In the genomic region with DNA sequence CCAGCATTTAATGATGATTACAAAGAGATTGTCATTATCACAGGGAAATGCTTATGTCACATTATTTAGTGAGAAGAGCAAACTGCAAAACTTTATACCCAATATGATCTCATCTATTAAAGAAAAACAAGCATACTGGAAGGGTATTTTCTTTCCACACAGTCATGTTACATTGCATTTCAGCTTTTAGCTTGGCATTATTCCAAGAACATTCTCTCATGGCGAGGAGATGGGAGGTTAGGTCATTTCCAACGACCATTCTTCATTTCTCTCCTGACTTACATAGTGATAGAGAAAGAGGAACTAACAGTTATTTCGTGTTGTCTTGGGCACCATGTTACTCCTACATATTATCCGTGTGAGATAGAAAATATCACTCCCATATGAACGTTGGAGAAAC, we compare ENCODE assay signal across 19 cellular contexts.
DNase-seq lines count a peak whose midpoint lies in the region; ATAC-seq, FAIRE-seq and TF ChIP-seq lines count a peak whose summit lies in the region.
"Had no signal": no experiment of that assay in that cellular context is flagged by ENCODE, and none has a peak within 500 bp of the region (broad histone marks: within the 10 kb centered on the region; RNA-seq: fewer than 3 reads in every experiment).

No MANE protein-coding gene starts in this region.

- H3K56ac ChIP-seq in IMR-90 (ENCODE audit: extremely low read depth, insufficient read depth, low read length): no peak overlapping the region

- CTCF ChIA-PET in IMR-90 (lab: Yijun Ruan, JAX): no interaction called here

- no peak overlapping the region for H2AFZ ChIP-seq in IMR-90 (replicated peaks; ENCODE audit: low read length, poor library complexity)

- no peak overlapping the region for H3K27ac ChIP-seq in IMR-90 (ENCODE audit: insufficient read depth, low read length)

- H4K20me1 ChIP-seq in IMR-90 (ENCODE audit: insufficient read depth, low read length): no peaks in the 10 kb centered on the region

- H2BK20ac ChIP-seq in IMR-90 (ENCODE audit: low read depth, low read length): no peak overlapping the region

- TF ChIP-seq CTCF in IMR-90 (conservative IDR thresholded peaks at IDR 0.05; ENCODE audit: low read depth, low read length) (no peak), astrocyte of the spinal cord (IDR thresholded peaks at IDR 0.05; ENCODE audit: low read depth, low read length) (no peak)

- H3K36me3 ChIP-seq in IMR-90 (ENCODE audit: control insufficient read depth, insufficient read depth, low read length): no peaks in the 10 kb centered on the region
- H3K36me3 ChIP-seq: MG63 had no signal

- H3K9me1 ChIP-seq in IMR-90 (ENCODE audit: insufficient read depth, low read length): no peaks in the 10 kb centered on the region

- no peak overlapping the region for H3K9ac ChIP-seq in IMR-90 (ENCODE audit: low read depth, low read length)

- H3K18ac ChIP-seq in IMR-90 (ENCODE audit: low read depth, low read length): no peak overlapping the region

- no peak overlapping the region for H3K23ac ChIP-seq in IMR-90 (ENCODE audit: low read depth, low read length)

- no peak overlapping the region for H2BK120ac ChIP-seq in IMR-90 (ENCODE audit: low read depth, low read length)

- WGBS in IMR-90 (ENCODE audit: extremely low coverage in 2 of 2, insufficient read length in 1 of 2), 2 experiments: no CpG with 5 or more reads among the region's 5 CpGs

- no peak overlapping the region for H4K8ac ChIP-seq in IMR-90 (ENCODE audit: low read depth in 2 of 2, low read length in 2 of 2)

- H2BK5ac ChIP-seq in IMR-90 (ENCODE audit: low read depth, low read length, poor library complexity, severe bottlenecking): no peak overlapping the region

- H2AK9ac ChIP-seq in IMR-90 (replicated peaks; ENCODE audit: low read depth, low read length, poor library complexity): no peak overlapping the region

- H4K91ac ChIP-seq in IMR-90 (ENCODE audit: insufficient read depth, low read depth, low read length): no peak overlapping the region

- no peaks in the 10 kb centered on the region; the same call in 1 of the 2 replicates for H3K4me1 ChIP-seq in IMR-90 (ENCODE audit: control insufficient read depth, insufficient read depth, low read length)

- no peak overlapping the region for H3K4me2 ChIP-seq in IMR-90 (ENCODE audit: low read depth, low read length)

- intact Hi-C loops in IMR-90 (cut with micrococcal nuclease): no loop called here

- no peak for FAIRE-seq in GM12892 (lab: Jason Lieb, UNC)
- FAIRE-seq: HTR-8/SVneo had no signal

- ATAC-seq in IMR-90 (ENCODE audit: low read depth): no peak
- ATAC-seq: PC-3 had no signal

- no peak overlapping the region for H2BK15ac ChIP-seq in IMR-90 (ENCODE audit: low read depth, low read length)

- dilution Hi-C loops in IMR-90 (cut with HindIII; ENCODE audit: low sequenced_read_pairs, unreplicated experiment): no loop called here

- DNase-seq in IMR-90 (peak; percentile 23), NCI-H2227 treated with DMSO at 0.1 percent for 48 hours (lab: John Stamatoyannopoulos, UW) (peak; percentile 8), astrocyte of the spinal cord (ENCODE audit: low read depth, low spot score) (peak; percentile 76), left kidney (ENCODE audit: low read depth, low spot score) (peak; percentile 18), inferior parietal cortex (ENCODE audit: extremely low spot score) (no peak), GM12892 (ENCODE audit: insufficient read length) (no peak), COLO668 (lab: John Stamatoyannopoulos, UW; ENCODE audit: unreplicated experiment) (no peak)
- DNase-seq: DMS79 treated with DMSO at 0.1 percent for 48 hours, H7, Kasumi-1, MG63, NCI-H1105 treated with DMSO at 0.1 percent for 48 hours, NCI-H1694, NCI-H2081 treated with DMSO at 0.1 percent for 48 hours, NCI-H446, PC-3, RPMI8226, SHP77 treated with DMSO at 0.1 percent for 48 hours had no signal

- in situ Hi-C loops in IMR-90 (cut with MboI; ENCODE audit: low sequenced_read_pairs): no loop called here
- in situ Hi-C loops in astrocyte of the spinal cord (cut with HindIII; ENCODE audit: low sequenced_read_pairs): no loop called here

- POLR2A ChIA-PET in IMR-90 (lab: Charles Lee; ENCODE audit: unreplicated experiment): no interaction called here

- no peak overlapping the region for H3K14ac ChIP-seq in IMR-90 (replicated peaks; ENCODE audit: low read depth, low read length)

- no peaks in the 10 kb centered on the region for H3K9me3 ChIP-seq in IMR-90 (ENCODE audit: control insufficient read depth, insufficient read depth, low read length)

- no peak overlapping the region for H3K4ac ChIP-seq in IMR-90 (ENCODE audit: low read depth, low read length)

- no peak overlapping the region for H2AK5ac ChIP-seq in IMR-90 (ENCODE audit: low read depth, low read length)

- TF ChIP-seq RAD21 in IMR-90 (IDR thresholded peaks at IDR 0.05; ENCODE audit: low read length): no peak

- H3K4me3 ChIP-seq in IMR-90 (ENCODE audit: insufficient read depth, low read depth, low read length) (no peak overlapping the region), astrocyte of the spinal cord (ENCODE audit: low read depth, low read length) (no peak overlapping the region)
- H3K4me3 ChIP-seq: MG63 had no signal

- no peaks in the 10 kb centered on the region for H3K79me1 ChIP-seq in IMR-90 (ENCODE audit: low read depth in 1 of 2, low read length in 2 of 2)

- no TSS peak for BruUV-seq in IMR-90 (replicated peaks; lab: Mats Ljungman, UMichigan)

- no peak for TF ChIP-seq POLR2A in IMR-90 (IDR thresholded peaks at IDR 0.05; ENCODE audit: low read depth, low read length)
- no peak for TF ChIP-seq POLR2A in GM12892 (IDR thresholded peaks at IDR 0.05; ENCODE audit: low read depth, low read length)

- no peak overlapping the region for H4K5ac ChIP-seq in IMR-90 (ENCODE audit: low read depth, low read length)

- no peaks in the 10 kb centered on the region for H3K27me3 ChIP-seq in IMR-90 (ENCODE audit: control insufficient read depth, insufficient read depth, low read length)

TF ChIP-seq in IMR-90, 13 proteins besides CTCF, POLR2A, EP300 and RAD21:
- TF ChIP-seq CHD1 (IDR thresholded peaks at IDR 0.05; ENCODE audit: low read depth, low read length) (no peak), MAFK (IDR thresholded peaks at IDR 0.05; ENCODE audit: low read depth, low read length) (no peak), CEBPB (IDR thresholded peaks at IDR 0.05; ENCODE audit: low read depth, low read length) (no peak), RFX5 (IDR thresholded peaks at IDR 0.05; ENCODE audit: low read depth, low read length) (no peak), RCOR1 (IDR thresholded peaks at IDR 0.05; ENCODE audit: insufficient replicate concordance, low read length) (no peak), FOS (IDR thresholded peaks at IDR 0.05; ENCODE audit: low read depth, low read length) (no peak), MAZ (IDR thresholded peaks at IDR 0.05; ENCODE audit: borderline replicate concordance, low read depth, low read length) (no peak), BHLHE40 (IDR thresholded peaks at IDR 0.05; ENCODE audit: low read depth, low read length) (no peak), MXI1 (IDR thresholded peaks at IDR 0.05; ENCODE audit: borderline replicate concordance, low read depth, low read length) (no peak)
- TF ChIP-seq, protein P1, sequence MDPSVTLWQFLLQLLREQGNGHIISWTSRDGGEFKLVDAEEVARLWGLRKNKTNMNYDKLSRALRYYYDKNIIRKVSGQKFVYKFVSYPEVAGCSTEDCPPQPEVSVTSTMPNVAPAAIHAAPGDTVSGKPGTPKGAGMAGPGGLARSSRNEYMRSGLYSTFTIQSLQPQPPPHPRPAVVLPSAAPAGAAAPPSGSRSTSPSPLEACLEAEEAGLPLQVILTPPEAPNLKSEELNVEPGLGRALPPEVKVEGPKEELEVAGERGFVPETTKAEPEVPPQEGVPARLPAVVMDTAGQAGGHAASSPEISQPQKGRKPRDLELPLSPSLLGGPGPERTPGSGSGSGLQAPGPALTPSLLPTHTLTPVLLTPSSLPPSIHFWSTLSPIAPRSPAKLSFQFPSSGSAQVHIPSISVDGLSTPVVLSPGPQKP (IDR thresholded peaks at IDR 0.05; ENCODE audit: borderline replicate concordance, low read depth, low read length): no peak
- TF ChIP-seq, protein P2, sequence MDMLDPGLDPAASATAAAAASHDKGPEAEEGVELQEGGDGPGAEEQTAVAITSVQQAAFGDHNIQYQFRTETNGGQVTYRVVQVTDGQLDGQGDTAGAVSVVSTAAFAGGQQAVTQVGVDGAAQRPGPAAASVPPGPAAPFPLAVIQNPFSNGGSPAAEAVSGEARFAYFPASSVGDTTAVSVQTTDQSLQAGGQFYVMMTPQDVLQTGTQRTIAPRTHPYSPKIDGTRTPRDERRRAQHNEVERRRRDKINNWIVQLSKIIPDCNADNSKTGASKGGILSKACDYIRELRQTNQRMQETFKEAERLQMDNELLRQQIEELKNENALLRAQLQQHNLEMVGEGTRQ (IDR thresholded peaks at IDR 0.05; ENCODE audit: low read depth, low read length): no peak
TF ChIP-seq in IMR-90: peak in this region for 0.

Comparison
In these comparisons a context has a peak if more than half of its experiments do, and no peak if none do; other contexts are left out.
1. DNase-seq: peak in IMR-90 (single experiment), NCI-H2227 treated with DMSO at 0.1 percent for 48 hours (single experiment), astrocyte of the spinal cord (single experiment) and left kidney (single experiment); none in inferior parietal cortex (single experiment), GM12892 (single experiment) and COLO668 (single experiment).